1 cellular context compared by ENCODE assay signal in genomic region chr5:61822584-61822983, GRCh38.
TF ChIP-seq lines count a peak whose summit lies in the region.

No MANE protein-coding gene starts in this region.

TF ChIP-seq in GM23338, 12 proteins besides CTCF, POLR2A, EP300 and RAD21 (continued from another document):
- TF ChIP-seq ZNF462 (CRISPR knock-in tag; IDR thresholded peaks at IDR 0.05) (no peak), REST (IDR thresholded peaks at IDR 0.05; ENCODE audit: unreplicated experiment) (no peak), EZH2 (IDR thresholded peaks at IDR 0.05; ENCODE audit: low read depth, unreplicated experiment) (no peak), POLR2AphosphoS5 (IDR thresholded peaks at IDR 0.05; ENCODE audit: low read depth) (no peak), EZH2phosphoT487 (IDR thresholded peaks at IDR 0.05; ENCODE audit: unreplicated experiment) (no peak), CREB1 (CRISPR knock-in tag; IDR thresholded peaks at IDR 0.05; ENCODE audit: low read depth) (no peak)
